14 cellular contexts compared by ENCODE assay signal in genomic region chr6:14001329-14002012, GRCh38.
DNase-seq lines count a peak whose midpoint lies in the region; ATAC-seq, FAIRE-seq and TF ChIP-seq lines count a peak whose summit lies in the region.
"Had no signal": no experiment of that assay in that cellular context is flagged by ENCODE, and none has a peak within 500 bp of the region (broad histone marks: within the 10 kb centered on the region; RNA-seq: fewer than 3 reads in every experiment).

No MANE protein-coding gene starts in this region.

- peak overlapping the region in 1 of 2 experiments; percentile 95; a peak in 2 of 4 replicates for H3K27ac ChIP-seq in SK-N-SH (ENCODE audit: low read depth in 2 of 2, low read length in 1 of 2)
- H3K27ac ChIP-seq: adrenal gland had no signal

- no peaks in the 10 kb centered on the region for H3K9me2 ChIP-seq in SK-N-SH

- intact Hi-C loops in left ventricle myocardium superior (cut with micrococcal nuclease), result no loop called here

- peak; percentile 89 for FAIRE-seq in urothelium cell line (lab: Jason Lieb, UNC)

- POLR2A ChIA-PET in SK-N-SH (lab: Yijun Ruan, JAX) (no interaction called here), GM10248 (lab: Yijun Ruan, JAX) (no interaction called here)

- no peaks in the 10 kb centered on the region for H3K9me3 ChIP-seq in SK-N-SH
- H3K9me3 ChIP-seq: adrenal gland had no signal

- peak; percentile 51 for DNase-seq in NCI-H82 (lab: John Stamatoyannopoulos, UW)
- DNase-seq in NCI-H82 treated with DMSO at 0.1 percent for 48 hours (lab: John Stamatoyannopoulos, UW; ENCODE audit: unreplicated experiment), result no peak
- peak; percentile 29 for DNase-seq in SK-N-SH
- DNase-seq in fibroblast of the aortic adventitia (ENCODE audit: low read depth), result peak; percentile 87
- DNase-seq in urothelium cell line (ENCODE audit: low spot score), result peak; percentile 87
- DNase-seq in left ventricle myocardium superior, result no peak
- no peak for DNase-seq in GM10248 (ENCODE audit: extremely low spot score)
- no peak for DNase-seq in pons (ENCODE audit: low spot score)
- DNase-seq: adrenal gland; AML-193; natural killer cell; NCI-H1048; RPMI8226; stimulated activated CD4-positive, alpha-beta T cell treated with anti-CD3 and anti-CD28 coated beads, Interleukin-4, amount 100 ng/mL, for 24 hours had no signal

- peak; percentile 12 to 70; a peak in 1 of 4 replicates for TF ChIP-seq EP300 in SK-N-SH (IDR thresholded peaks at IDR 0.05; ENCODE audit: borderline replicate concordance in 1 of 2, low read depth in 1 of 2, low read length in 1 of 2)

- WGBS in SK-N-SH (ENCODE audit: low lambda C conversion rate), result 10% methylated on average over 11 of the region's 13 CpGs

- H3F3A ChIP-seq in SK-N-SH (replicated peaks; ENCODE audit: insufficient read depth), result peaks cover 17% of the 10 kb centered on the region

- H3K79me2 ChIP-seq in SK-N-SH (ENCODE audit: insufficient read depth), result no peaks in the 10 kb centered on the region

- peak overlapping the region; percentile 63 for H3K4me2 ChIP-seq in SK-N-SH

- H2AFZ ChIP-seq in SK-N-SH (ENCODE audit: low read depth), result peak overlapping the region; percentile 85

- CTCF ChIA-PET in SK-N-SH (lab: Yijun Ruan, JAX), result no interaction called here
- CTCF ChIA-PET in GM10248 (lab: Yijun Ruan, JAX), result interaction anchor here (1.0 to 2.2 kb wide), 3 partner anchors 12 to 27 kb away, joined by 3 to 5 read pairs (median 4); no protein-coding TSS in a partner anchor

- peak overlapping the region; percentile 64 for H3K9ac ChIP-seq in SK-N-SH

- H3K4me3 ChIP-seq in SK-N-SH (ENCODE audit: low read depth in 2 of 2, low read length in 1 of 2), result peak overlapping the region; percentile 6 to 56; a peak in 3 of 4 replicates
- H3K4me3 ChIP-seq in fibroblast of the aortic adventitia (ENCODE audit: low read depth, low read length), result no peak overlapping the region
- H3K4me3 ChIP-seq: adrenal gland had no signal

- H4K20me1 ChIP-seq in SK-N-SH (ENCODE audit: insufficient read depth), result no peaks in the 10 kb centered on the region

- no peaks in the 10 kb centered on the region for H3K36me3 ChIP-seq in SK-N-SH (replicated peaks in 1 of 2; ENCODE audit: control insufficient read depth in 1 of 2, insufficient read depth in 2 of 2, low read length in 1 of 2)
- H3K36me3 ChIP-seq: adrenal gland had no signal

- H3K4me1 ChIP-seq in SK-N-SH (ENCODE audit: control insufficient read depth in 1 of 2, insufficient read depth in 2 of 2, low read depth in 1 of 2, low read length in 1 of 2), result peaks cover 11 to 13% of the 10 kb centered on the region in 2 experiments; a peak in 3 of 4 replicates
- H3K4me1 ChIP-seq: adrenal gland had no signal

- TF ChIP-seq CTCF in SK-N-SH (IDR thresholded peaks at IDR 0.05) (no peak), fibroblast of the aortic adventitia (IDR thresholded peaks at IDR 0.05; ENCODE audit: insufficient read depth, low read length) (no peak), GM10248 (IDR thresholded peaks at IDR 0.05; ENCODE audit: control extremely low read depth, extremely low read depth, low read depth, missing control alignments) (no peak)

- no peaks in the 10 kb centered on the region for H3K27me3 ChIP-seq in SK-N-SH (ENCODE audit: insufficient read depth)
- H3K27me3 ChIP-seq: adrenal gland had no signal

- no peak for ATAC-seq in left ventricle myocardium superior
- ATAC-seq: natural killer cell had no signal

- TF ChIP-seq RAD21 in SK-N-SH (IDR thresholded peaks at IDR 0.05; ENCODE audit: low read length), result no peak

TF ChIP-seq in SK-N-SH, 30 proteins besides CTCF, POLR2A, EP300 and RAD21 (continues in another document):
- peak; percentile 74 for TF ChIP-seq NFIC (IDR thresholded peaks at IDR 0.05; ENCODE audit: borderline replicate concordance)
- no peak; the same call in 1 of the 2 replicates for TF ChIP-seq TAF1 (IDR thresholded peaks at IDR 0.05; ENCODE audit: borderline replicate concordance, low read depth, low read length)
- TF ChIP-seq USF1 (IDR thresholded peaks at IDR 0.05; ENCODE audit: borderline replicate concordance, low read depth), result no peak
- 0 out of 2 replicates have a peak, but pooled peaks have one; percentile 58 for TF ChIP-seq REST (IDR thresholded peaks at IDR 0.05; ENCODE audit: low read depth, low read length)
- no peak for TF ChIP-seq SIN3A (IDR thresholded peaks at IDR 0.05; ENCODE audit: borderline replicate concordance, low read depth, low read length)
- TF ChIP-seq RFX5 (IDR thresholded peaks at IDR 0.05; ENCODE audit: low read length), result no peak
- no peak for TF ChIP-seq FOXJ3 (CRISPR knock-in tag; IDR thresholded peaks at IDR 0.05)
- no peak for TF ChIP-seq MEF2A (IDR thresholded peaks at IDR 0.05; ENCODE audit: borderline replicate concordance, low read depth)
- TF ChIP-seq RXRA (IDR thresholded peaks at IDR 0.05; ENCODE audit: borderline replicate concordance, low read depth), result peak; percentile 83; the same call in 1 of the 2 replicates
- TF ChIP-seq MAX (IDR thresholded peaks at IDR 0.05; ENCODE audit: low read depth), result peak; percentile 74
- TF ChIP-seq ZBTB33 (IDR thresholded peaks at IDR 0.05; ENCODE audit: borderline replicate concordance, low read depth), result no peak
- no peak for TF ChIP-seq NRF1 (IDR thresholded peaks at IDR 0.05; ENCODE audit: low read depth, low read length)
- peak; percentile 91 for TF ChIP-seq FOSL2 (IDR thresholded peaks at IDR 0.05; ENCODE audit: borderline replicate concordance, low read depth)
- peak; percentile 79 for TF ChIP-seq PBX3 (IDR thresholded peaks at IDR 0.05)
- no peak; the same call in 1 of the 2 replicates for TF ChIP-seq ELF1 (IDR thresholded peaks at IDR 0.05)
- TF ChIP-seq EZH2phosphoT487 (IDR thresholded peaks at IDR 0.05; ENCODE audit: borderline replicate concordance, low read depth), result no peak

Comparison
In these comparisons a context has a peak if more than half of its experiments do, and no peak if none do; other contexts are left out.
1. DNase-seq: peak in NCI-H82 (single experiment), SK-N-SH (single experiment), fibroblast of the aortic adventitia (single experiment) and urothelium cell line (single experiment); none in NCI-H82 treated with DMSO at 0.1 percent for 48 hours (single experiment), left ventricle myocardium superior (single experiment), GM10248 (single experiment) and pons (single experiment).